Comparison of ENCODE assay signal across 14 cellular contexts in the genomic region with DNA sequence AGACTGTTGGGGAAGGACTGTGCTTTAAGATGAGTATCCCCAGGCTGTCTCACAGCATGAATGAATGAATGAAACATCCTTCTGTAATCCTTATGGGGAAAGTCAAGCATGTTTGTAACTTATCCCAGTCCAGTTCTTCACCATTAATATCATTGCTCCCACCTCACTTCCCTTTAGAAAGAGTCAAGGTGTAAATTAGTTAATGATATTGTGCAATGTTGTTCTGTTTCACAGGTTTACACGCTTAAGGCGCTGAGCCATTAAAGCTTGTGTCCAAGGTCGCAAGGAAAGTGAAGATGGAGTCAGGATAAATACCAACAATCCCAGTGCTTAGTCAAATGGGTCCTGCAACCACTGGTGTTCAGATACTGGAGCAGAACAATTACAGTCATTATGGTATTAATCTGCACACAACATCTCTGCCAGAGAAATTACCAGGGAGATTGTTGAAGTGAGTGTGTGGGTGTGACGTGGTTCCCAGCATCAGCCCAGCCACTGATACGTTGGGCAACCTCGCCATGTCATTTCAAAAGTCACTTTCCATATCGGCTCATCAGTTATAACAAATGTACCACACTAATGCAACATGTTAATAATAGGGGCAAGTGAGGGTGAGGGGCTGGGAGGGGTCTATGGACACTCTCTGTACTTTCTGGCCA. TPM values are rescaled to one million over a fixed set of nuclear protein-coding genes. Genes with fewer than 3 reads are reported as not detected.
A peak's percentile ranks its signal among the peaks of the same experiment; 100 is the strongest.
DNase-seq lines count a peak whose midpoint lies in the region; ATAC-seq and TF ChIP-seq lines count a peak whose summit lies in the region.
"Had no signal": no experiment of that assay in that cellular context is flagged by ENCODE, and none has a peak within 500 bp of the region (broad histone marks: within the 10 kb centered on the region; RNA-seq: fewer than 3 reads in every experiment).

No MANE protein-coding gene starts in this region.

- no peak for ATAC-seq in activated CD8-positive, alpha-beta T cell treated with anti-CD3 and anti-CD28 coated beads, Interleukin-2, amount 10 ng/mL, durations not matched to agents 7 days and 5 days
- no peak for ATAC-seq in activated CD8-positive, alpha-beta T cell treated with anti-CD3 and anti-CD28 coated beads for 36 hours
- ATAC-seq in foreskin keratinocyte, result no peak
- no peak for ATAC-seq in HG03457 (IDR thresholded peaks at IDR 0.05; ENCODE audit: unreplicated experiment)
- ATAC-seq in HG03045 (IDR thresholded peaks at IDR 0.05; ENCODE audit: unreplicated experiment), result no peak

- no TSS peak for BruUV-seq in PC-9 (replicated peaks; lab: Mats Ljungman, UMichigan)

- H3K4me3 Mint-ChIP-seq in activated CD8-positive, alpha-beta T cell treated with anti-CD3 and anti-CD28 coated beads, Interleukin-2, amount 10 ng/mL, durations not matched to agents 7 days and 5 days, result peak overlapping the region; percentile 18
- H3K4me3 Mint-ChIP-seq in activated CD8-positive, alpha-beta T cell treated with anti-CD3 and anti-CD28 coated beads for 36 hours, result no peak overlapping the region

- whole genome bisulfite sequencing in spleen, 5 donors, result 52 to 93% (median 75%) methylated on average over 7 of the region's 7 CpGs

- H3K4me1 Mint-ChIP-seq in activated CD8-positive, alpha-beta T cell treated with anti-CD3 and anti-CD28 coated beads, Interleukin-2, amount 10 ng/mL, durations not matched to agents 7 days and 5 days (ENCODE audit: low read depth), result peaks cover 10% of the 10 kb centered on the region
- peaks cover 13% of the 10 kb centered on the region for H3K4me1 Mint-ChIP-seq in activated CD8-positive, alpha-beta T cell treated with anti-CD3 and anti-CD28 coated beads for 36 hours (ENCODE audit: low read depth)

- H3K27ac Mint-ChIP-seq in activated CD8-positive, alpha-beta T cell treated with anti-CD3 and anti-CD28 coated beads, Interleukin-2, amount 10 ng/mL, durations not matched to agents 7 days and 5 days, result no peak overlapping the region
- H3K27ac Mint-ChIP-seq in activated CD8-positive, alpha-beta T cell treated with anti-CD3 and anti-CD28 coated beads for 36 hours, result no peak overlapping the region

- no peaks in the 10 kb centered on the region for H3K36me3 ChIP-seq in PC-9 (ENCODE audit: low read depth)
- no peaks in the 10 kb centered on the region for H3K36me3 ChIP-seq in spleen
- H3K36me3 ChIP-seq: transverse colon had no signal

- CTCF ChIA-PET in activated CD8-positive, alpha-beta T cell treated with anti-CD3 and anti-CD28 coated beads, Interleukin-2, amount 10 ng/mL, durations not matched to agents 7 days and 5 days (lab: Charles Lee), result no interaction called here
- CTCF ChIA-PET in activated CD8-positive, alpha-beta T cell treated with anti-CD3 and anti-CD28 coated beads for 36 hours (lab: Charles Lee), result no interaction called here
- CTCF ChIA-PET in PC-9 (lab: Charles Lee), result interaction anchor here (0.6 to 2.0 kb wide), 3 partner anchors 96 to 253 kb away, joined by 4 to 9 read pairs (median 5); no protein-coding TSS in a partner anchor

- H3K9me3 Mint-ChIP-seq in activated CD8-positive, alpha-beta T cell treated with anti-CD3 and anti-CD28 coated beads, Interleukin-2, amount 10 ng/mL, durations not matched to agents 7 days and 5 days (ENCODE audit: insufficient read depth), result no peaks in the 10 kb centered on the region
- H3K9me3 Mint-ChIP-seq in activated CD8-positive, alpha-beta T cell treated with anti-CD3 and anti-CD28 coated beads for 36 hours, result no peaks in the 10 kb centered on the region

- H3K27me3 Mint-ChIP-seq in activated CD8-positive, alpha-beta T cell treated with anti-CD3 and anti-CD28 coated beads, Interleukin-2, amount 10 ng/mL, durations not matched to agents 7 days and 5 days (ENCODE audit: low read depth), result peaks cover 55% of the 10 kb centered on the region
- peaks cover 57% of the 10 kb centered on the region for H3K27me3 Mint-ChIP-seq in activated CD8-positive, alpha-beta T cell treated with anti-CD3 and anti-CD28 coated beads for 36 hours

- peak overlapping the region; percentile 94 for H3K4me2 ChIP-seq in PC-9

- H3K27me3 ChIP-seq in PC-9 (ENCODE audit: insufficient read depth, low read depth), result no peaks in the 10 kb centered on the region
- no peaks in the 10 kb centered on the region for H3K27me3 ChIP-seq in foreskin keratinocyte
- H3K27me3 ChIP-seq in spleen (replicated peaks in 1 of 7), result peaks cover 0 to 49% (median 18%) of the 10 kb centered on the region in 7 donors

- H3K9me3 ChIP-seq in PC-9 (ENCODE audit: insufficient read depth, low read depth), result no peaks in the 10 kb centered on the region
- H3K9me3 ChIP-seq in spleen, result peaks cover 0 to 4% (median 0%) of the 10 kb centered on the region in 8 donors
- H3K9me3 ChIP-seq: transverse colon had no signal

- peaks cover 33% of the 10 kb centered on the region for H3K79me2 ChIP-seq in PC-9 (ENCODE audit: low read depth)

- H3K36me3 Mint-ChIP-seq in activated CD8-positive, alpha-beta T cell treated with anti-CD3 and anti-CD28 coated beads, Interleukin-2, amount 10 ng/mL, durations not matched to agents 7 days and 5 days (ENCODE audit: low read depth), result no peaks in the 10 kb centered on the region
- H3K36me3 Mint-ChIP-seq in activated CD8-positive, alpha-beta T cell treated with anti-CD3 and anti-CD28 coated beads for 36 hours (ENCODE audit: low read depth), result no peaks in the 10 kb centered on the region

- TF ChIP-seq POLR2A in spleen (IDR thresholded peaks at IDR 0.05), result no peak

- intact Hi-C loops in activated CD8-positive, alpha-beta T cell treated with anti-CD3 and anti-CD28 coated beads for 36 hours (cut with micrococcal nuclease), result loop anchor here (10.0 kb wide), 1 partner anchor 143 kb away; no protein-coding TSS in a partner anchor
- intact Hi-C loops in PC-9 (cut with micrococcal nuclease; ENCODE audit: unreplicated experiment), result loop anchor here (1.0 to 10.0 kb wide), 5 partner anchors 45 to 445 kb away; no protein-coding TSS in a partner anchor
- intact Hi-C loops in spleen (cut with DNase I; ENCODE audit: low total_unique reads), result loop anchor here (10.0 kb wide), 1 partner anchor 207 kb away; no protein-coding TSS in a partner anchor

- DNase-seq in activated CD8-positive, alpha-beta T cell treated with anti-CD3 and anti-CD28 coated beads, Interleukin-2, amount 10 ng/mL, durations not matched to agents 7 days and 5 days, result no peak
- no peak for DNase-seq in activated CD8-positive, alpha-beta T cell treated with anti-CD3 and anti-CD28 coated beads for 36 hours
- DNase-seq in PC-9 (no peak), foreskin keratinocyte (no peak), spleen (peak; percentile 35), DMS114 treated with DMSO at 0.1 percent for 48 hours (lab: John Stamatoyannopoulos, UW; ENCODE audit: unreplicated experiment) (no peak)
- DNase-seq: activated CD8-positive, alpha-beta memory T cell treated with anti-CD3 and anti-CD28 coated beads, Interleukin-2, amount 50 U/mL, for 4 hours; cortex of kidney; NCI-H1694 treated with DMSO at 0.1 percent for 48 hours; NCI-H526 treated with DMSO at 0.1 percent for 48 hours; stimulated activated CD8-positive, alpha-beta memory T cell treated with anti-CD3 and anti-CD28 coated beads, Interleukin-4, amount 100 ng/mL, for 48 hours had no signal

- H3K4me3 ChIP-seq in PC-9 (peak overlapping the region; percentile 93; the same call in 1 of the 2 replicates), spleen (no peak overlapping the region)

- H3F3A ChIP-seq in PC-9 (ENCODE audit: insufficient read depth, low read depth), result peaks cover 16% of the 10 kb centered on the region

- H3K4me1 ChIP-seq in PC-9 (replicated peaks; ENCODE audit: insufficient read depth), result peaks cover 23% of the 10 kb centered on the region
- H3K4me1 ChIP-seq in foreskin keratinocyte, result peaks cover 8% of the 10 kb centered on the region
- H3K4me1 ChIP-seq in spleen, result peaks cover 0 to 45% (median 32%) of the 10 kb centered on the region in 6 donors

- no peaks in the 10 kb centered on the region for H3K9me2 ChIP-seq in PC-9 (ENCODE audit: insufficient read depth)

- H4K20me1 ChIP-seq in PC-9 (ENCODE audit: insufficient read depth), result peaks cover 6% of the 10 kb centered on the region; the same call in 1 of the 2 replicates

- POLR2A ChIA-PET in activated CD8-positive, alpha-beta T cell treated with anti-CD3 and anti-CD28 coated beads, Interleukin-2, amount 10 ng/mL, durations not matched to agents 7 days and 5 days (lab: Charles Lee), result no interaction called here
- POLR2A ChIA-PET in activated CD8-positive, alpha-beta T cell treated with anti-CD3 and anti-CD28 coated beads for 36 hours (lab: Charles Lee), result no interaction called here
- POLR2A ChIA-PET in PC-9 (lab: Charles Lee; ENCODE audit: unreplicated experiment), result no interaction called here

- no peak for TF ChIP-seq CTCF in activated CD8-positive, alpha-beta T cell treated with anti-CD3 and anti-CD28 coated beads for 36 hours (IDR thresholded peaks at IDR 0.05)
- no peak for TF ChIP-seq CTCF in PC-9 (conservative IDR thresholded peaks at IDR 0.05)
- TF ChIP-seq CTCF in foreskin keratinocyte (conservative IDR thresholded peaks at IDR 0.05), result no peak
- TF ChIP-seq CTCF in spleen (IDR thresholded peaks at IDR 0.05 in 8 of 11, conservative IDR thresholded peaks at IDR 0.05 in 3 of 11), result no peak

- H3K27ac ChIP-seq in PC-9 (no peak overlapping the region), foreskin keratinocyte (peak overlapping the region; percentile 91), spleen (no peak overlapping the region)

- peak overlapping the region; percentile 99; the same call in 1 of the 2 replicates for H2AFZ ChIP-seq in PC-9

RNA-seq across cellular contexts. Expression of gene MYO10, which starts 1.5 kb away (rescaled TPM):
- not detected for total RNA-seq in activated CD8-positive, alpha-beta T cell treated with anti-CD3 and anti-CD28 coated beads, Interleukin-2, amount 10 ng/mL, durations not matched to agents 7 days and 5 days
- under 1 TPM in 1 of 2 experiments, not detected in 1; 0.09 TPM for total RNA-seq in activated CD8-positive, alpha-beta T cell treated with anti-CD3 and anti-CD28 coated beads for 36 hours
- total RNA-seq in PC-9 (2021), result 92.8 and 116 TPM in 2 replicates
- total RNA-seq in foreskin keratinocyte, result 57.7 and 62.5 TPM in 2 replicates
- 11.2 and 11.5 TPM in 2 replicates for polyA plus RNA-seq in foreskin keratinocyte
- 10 to 100 TPM; 28.4 to 72.8 (median 40.2) TPM for total RNA-seq in spleen
- 1 to 10 TPM; 1.1 to 6.6 (median 1.7) TPM for polyA plus RNA-seq in spleen

Comparison
In these comparisons a context has a peak if more than half of its experiments do, and no peak if none do; other contexts are left out.
1. RNA of gene MYO10, which starts 1.5 kb away (total RNA-seq): 92.8 to 116 TPM in PC-9, 57.7 to 62.5 TPM in foreskin keratinocyte and 28.4 to 72.8 TPM in spleen; 0.09 TPM in activated CD8-positive, alpha-beta T cell treated with anti-CD3 and anti-CD28 coated beads for 36 hours and not detected in activated CD8-positive, alpha-beta T cell treated with anti-CD3 and anti-CD28 coated beads, Interleukin-2, amount 10 ng/mL, durations not matched to agents 7 days and 5 days; every median in the first group is over 10 times any median in the second.